In genomic region chr14:24072881-24073877, GRCh38 we compare ENCODE assay signal across 1 cellular context.
TF ChIP-seq lines count a peak whose summit lies in the region.

No MANE protein-coding gene starts in this region.

TF ChIP-seq in HepG2, 621 proteins besides CTCF, POLR2A, EP300 and RAD21 (continued from another document and continues in another):
- TF ChIP-seq, protein P1, sequence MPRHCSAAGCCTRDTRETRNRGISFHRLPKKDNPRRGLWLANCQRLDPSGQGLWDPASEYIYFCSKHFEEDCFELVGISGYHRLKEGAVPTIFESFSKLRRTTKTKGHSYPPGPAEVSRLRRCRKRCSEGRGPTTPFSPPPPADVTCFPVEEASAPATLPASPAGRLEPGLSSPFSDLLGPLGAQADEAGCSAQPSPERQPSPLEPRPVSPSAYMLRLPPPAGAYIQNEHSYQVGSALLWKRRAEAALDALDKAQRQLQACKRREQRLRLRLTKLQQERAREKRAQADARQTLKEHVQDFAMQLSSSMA (CRISPR knock-in tag; IDR thresholded peaks at IDR 0.05), result 0 out of 2 replicates have a peak, but pooled peaks have one; percentile 21
- TF ChIP-seq ATF3 (CRISPR knock-in tag; IDR thresholded peaks at IDR 0.05) (no peak), SIN3B (IDR thresholded peaks at IDR 0.05; ENCODE audit: low read length) (no peak), MXD3 (CRISPR knock-in tag; IDR thresholded peaks at IDR 0.05) (no peak), MED8 (CRISPR knock-in tag; IDR thresholded peaks at IDR 0.05; ENCODE audit: insufficient replicate concordance) (no peak), NRL (CRISPR knock-in tag; IDR thresholded peaks at IDR 0.05; ENCODE audit: borderline replicate concordance) (no peak), ZNF563 (CRISPR knock-in tag; IDR thresholded peaks at IDR 0.05) (no peak), ZMYM3 (CRISPR knock-in tag; IDR thresholded peaks at IDR 0.05) (0 out of 2 replicates have a peak, but pooled peaks have one; percentile 55), ZNF768 (CRISPR knock-in tag; IDR thresholded peaks at IDR 0.05) (peak; percentile 84), ZNF33A (CRISPR knock-in tag; IDR thresholded peaks at IDR 0.05; ENCODE audit: borderline replicate concordance) (no peak), SRF (IDR thresholded peaks at IDR 0.05; ENCODE audit: low read depth, low read length) (no peak), THRA (CRISPR knock-in tag; IDR thresholded peaks at IDR 0.05; ENCODE audit: borderline replicate concordance) (no peak), ZFP36 (IDR thresholded peaks at IDR 0.05; ENCODE audit: borderline replicate concordance, low read depth, low read length, partially characterized antibody) (no peak), AGO1 (IDR thresholded peaks at IDR 0.05; ENCODE audit: low read depth, low read length, poor library complexity, severe bottlenecking) (no peak), THAP9 (CRISPR knock-in tag; IDR thresholded peaks at IDR 0.05; ENCODE audit: borderline replicate concordance) (no peak), REXO4 (CRISPR knock-in tag; IDR thresholded peaks at IDR 0.05; ENCODE audit: borderline replicate concordance) (no peak), ZNF570 (CRISPR knock-in tag; IDR thresholded peaks at IDR 0.05; ENCODE audit: borderline replicate concordance) (no peak), ZKSCAN8 (CRISPR knock-in tag; IDR thresholded peaks at IDR 0.05; ENCODE audit: borderline replicate concordance) (no peak), MAFG (CRISPR knock-in tag; IDR thresholded peaks at IDR 0.05) (0 out of 2 replicates have a peak, but pooled peaks have one; percentile 20), RERE (CRISPR knock-in tag; IDR thresholded peaks at IDR 0.05; ENCODE audit: low read depth) (no peak), ZNF274 (CRISPR knock-in tag; IDR thresholded peaks at IDR 0.05) (peak; percentile 39; the same call in 1 of the 2 replicates), KLF16 (CRISPR knock-in tag; IDR thresholded peaks at IDR 0.05) (no peak), GABPA (IDR thresholded peaks at IDR 0.05; ENCODE audit: low read depth, low read length) (no peak), GABPA (CRISPR knock-in tag; IDR thresholded peaks at IDR 0.05; ENCODE audit: low read depth) (no peak), NCOA1 (CRISPR knock-in tag; IDR thresholded peaks at IDR 0.05) (no peak), ZNF691 (CRISPR knock-in tag; IDR thresholded peaks at IDR 0.05; ENCODE audit: borderline replicate concordance, low read depth) (peak; percentile 17; the same call in 1 of the 2 replicates), ZSCAN21 (CRISPR knock-in tag; IDR thresholded peaks at IDR 0.05; ENCODE audit: borderline replicate concordance) (no peak), ZNF460 (CRISPR knock-in tag; IDR thresholded peaks at IDR 0.05; ENCODE audit: borderline replicate concordance) (no peak)
- TF ChIP-seq, protein P2, sequence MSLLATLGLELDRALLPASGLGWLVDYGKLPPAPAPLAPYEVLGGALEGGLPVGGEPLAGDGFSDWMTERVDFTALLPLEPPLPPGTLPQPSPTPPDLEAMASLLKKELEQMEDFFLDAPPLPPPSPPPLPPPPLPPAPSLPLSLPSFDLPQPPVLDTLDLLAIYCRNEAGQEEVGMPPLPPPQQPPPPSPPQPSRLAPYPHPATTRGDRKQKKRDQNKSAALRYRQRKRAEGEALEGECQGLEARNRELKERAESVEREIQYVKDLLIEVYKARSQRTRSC (CRISPR knock-in tag; IDR thresholded peaks at IDR 0.05; ENCODE audit: low read depth), result no peak
- TF ChIP-seq, protein P3, sequence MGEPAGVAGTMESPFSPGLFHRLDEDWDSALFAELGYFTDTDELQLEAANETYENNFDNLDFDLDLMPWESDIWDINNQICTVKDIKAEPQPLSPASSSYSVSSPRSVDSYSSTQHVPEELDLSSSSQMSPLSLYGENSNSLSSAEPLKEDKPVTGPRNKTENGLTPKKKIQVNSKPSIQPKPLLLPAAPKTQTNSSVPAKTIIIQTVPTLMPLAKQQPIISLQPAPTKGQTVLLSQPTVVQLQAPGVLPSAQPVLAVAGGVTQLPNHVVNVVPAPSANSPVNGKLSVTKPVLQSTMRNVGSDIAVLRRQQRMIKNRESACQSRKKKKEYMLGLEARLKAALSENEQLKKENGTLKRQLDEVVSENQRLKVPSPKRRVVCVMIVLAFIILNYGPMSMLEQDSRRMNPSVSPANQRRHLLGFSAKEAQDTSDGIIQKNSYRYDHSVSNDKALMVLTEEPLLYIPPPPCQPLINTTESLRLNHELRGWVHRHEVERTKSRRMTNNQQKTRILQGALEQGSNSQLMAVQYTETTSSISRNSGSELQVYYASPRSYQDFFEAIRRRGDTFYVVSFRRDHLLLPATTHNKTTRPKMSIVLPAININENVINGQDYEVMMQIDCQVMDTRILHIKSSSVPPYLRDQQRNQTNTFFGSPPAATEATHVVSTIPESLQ (CRISPR knock-in tag; conservative IDR thresholded peaks at IDR 0.05), result no peak
- TF ChIP-seq, protein P4, sequence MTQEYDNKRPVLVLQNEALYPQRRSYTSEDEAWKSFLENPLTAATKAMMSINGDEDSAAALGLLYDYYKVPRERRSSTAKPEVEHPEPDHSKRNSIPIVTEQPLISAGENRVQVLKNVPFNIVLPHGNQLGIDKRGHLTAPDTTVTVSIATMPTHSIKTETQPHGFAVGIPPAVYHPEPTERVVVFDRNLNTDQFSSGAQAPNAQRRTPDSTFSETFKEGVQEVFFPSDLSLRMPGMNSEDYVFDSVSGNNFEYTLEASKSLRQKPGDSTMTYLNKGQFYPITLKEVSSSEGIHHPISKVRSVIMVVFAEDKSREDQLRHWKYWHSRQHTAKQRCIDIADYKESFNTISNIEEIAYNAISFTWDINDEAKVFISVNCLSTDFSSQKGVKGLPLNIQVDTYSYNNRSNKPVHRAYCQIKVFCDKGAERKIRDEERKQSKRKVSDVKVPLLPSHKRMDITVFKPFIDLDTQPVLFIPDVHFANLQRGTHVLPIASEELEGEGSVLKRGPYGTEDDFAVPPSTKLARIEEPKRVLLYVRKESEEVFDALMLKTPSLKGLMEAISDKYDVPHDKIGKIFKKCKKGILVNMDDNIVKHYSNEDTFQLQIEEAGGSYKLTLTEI (CRISPR knock-in tag; conservative IDR thresholded peaks at IDR 0.05), result no peak
- TF ChIP-seq, protein P5, sequence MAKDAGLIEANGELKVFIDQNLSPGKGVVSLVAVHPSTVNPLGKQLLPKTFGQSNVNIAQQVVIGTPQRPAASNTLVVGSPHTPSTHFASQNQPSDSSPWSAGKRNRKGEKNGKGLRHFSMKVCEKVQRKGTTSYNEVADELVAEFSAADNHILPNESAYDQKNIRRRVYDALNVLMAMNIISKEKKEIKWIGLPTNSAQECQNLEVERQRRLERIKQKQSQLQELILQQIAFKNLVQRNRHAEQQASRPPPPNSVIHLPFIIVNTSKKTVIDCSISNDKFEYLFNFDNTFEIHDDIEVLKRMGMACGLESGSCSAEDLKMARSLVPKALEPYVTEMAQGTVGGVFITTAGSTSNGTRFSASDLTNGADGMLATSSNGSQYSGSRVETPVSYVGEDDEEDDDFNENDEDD (CRISPR knock-in tag; IDR thresholded peaks at IDR 0.05; ENCODE audit: borderline replicate concordance), result no peak
- TF ChIP-seq, protein P6, sequence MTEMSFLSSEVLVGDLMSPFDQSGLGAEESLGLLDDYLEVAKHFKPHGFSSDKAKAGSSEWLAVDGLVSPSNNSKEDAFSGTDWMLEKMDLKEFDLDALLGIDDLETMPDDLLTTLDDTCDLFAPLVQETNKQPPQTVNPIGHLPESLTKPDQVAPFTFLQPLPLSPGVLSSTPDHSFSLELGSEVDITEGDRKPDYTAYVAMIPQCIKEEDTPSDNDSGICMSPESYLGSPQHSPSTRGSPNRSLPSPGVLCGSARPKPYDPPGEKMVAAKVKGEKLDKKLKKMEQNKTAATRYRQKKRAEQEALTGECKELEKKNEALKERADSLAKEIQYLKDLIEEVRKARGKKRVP (CRISPR knock-in tag; IDR thresholded peaks at IDR 0.05), result no peak
